28 cellular contexts compared by ENCODE assay signal in genomic region chr6:137956098-137956488, GRCh38.
"Had no signal": no experiment of that assay in that cellular context is flagged by ENCODE, and none has a peak within 500 bp of the region (broad histone marks: within the 10 kb centered on the region; RNA-seq: fewer than 3 reads in every experiment).

No MANE protein-coding gene starts in this region.

- H3K36me3 ChIP-seq: neural progenitor cell, ovary, right lobe of liver, spleen, suprapubic skin, tibial artery, transverse colon, upper lobe of right lung, uterus had no signal

- ATAC-seq: natural killer cell; psoas muscle; right cardiac atrium; right lobe of liver; stimulated activated memory B cell treated with anti-CD40 and anti-IgM and Interleukin-4, amounts not matched to agents 10 μg/mL and 1 μg/mL and 100 μg/mL, for 72 hours; stimulated activated naive CD8-positive, alpha-beta T cell treated with anti-CD3 and anti-CD28 coated beads, Interleukin-15, amount 100 ng/mL, for 72 hours; stimulated activated naive CD8-positive, alpha-beta T cell treated with anti-CD3 and anti-CD28 coated beads, Interleukin-15, Interleukin-2, amounts not matched to agents 100 U/mL and 50 U/mL, for 24 hours; upper lobe of right lung had no signal

- H3K27ac ChIP-seq: neural progenitor cell, ovary, parathyroid adenoma, psoas muscle, right lobe of liver, skin epidermis, spleen, suprapubic skin, testis, tibial artery, transverse colon, upper lobe of right lung, uterus had no signal

- H3K4me1 ChIP-seq: parathyroid adenoma, psoas muscle, right lobe of liver, suprapubic skin, tibial artery, transverse colon, uterus had no signal

- H3K27me3 ChIP-seq: neural progenitor cell, ovary, right lobe of liver, spleen, suprapubic skin, testis, tibial artery, transverse colon, upper lobe of right lung, uterus had no signal

- H3K4me3 ChIP-seq: neural progenitor cell, ovary, psoas muscle, right lobe of liver, skin epidermis, smooth muscle cell, spleen, suprapubic skin, tibial artery, transverse colon, upper lobe of right lung, uterus had no signal

- H3K9ac ChIP-seq: neural progenitor cell, parathyroid adenoma had no signal

- DNase-seq: natural killer cell; occipital lobe; ovary; posterior cingulate gyrus; psoas muscle; right cardiac atrium; right lobe of liver; spleen; stimulated activated CD4-positive, alpha-beta T cell treated with anti-CD3 and anti-CD28 coated beads, Interleukin-12 subunit alpha, Interleukin-12 subunit beta, amount 100 ng/mL, for 4 hours; stimulated activated CD4-positive, alpha-beta T cell treated with anti-CD3 and anti-CD28 coated beads, Interleukin-1b, Interleukin-23, amount 100 ng/mL, for 48 hours; stimulated activated CD4-positive, alpha-beta T cell treated with anti-CD3 and anti-CD28 coated beads, Interleukin-4, amount 100 ng/mL, for 1 hour; stimulated activated CD4-positive, alpha-beta T cell treated with anti-CD3 and anti-CD28 coated beads, Interleukin-4, amount 100 ng/mL, for 4 hours; stimulated activated CD8-positive, alpha-beta memory T cell treated with anti-CD3 and anti-CD28 coated beads, Interleukin-4, amount 100 ng/mL, for 48 hours; stimulated activated naive CD4-positive, alpha-beta T cell; stimulated activated naive CD8-positive, alpha-beta T cell treated with anti-CD3 and anti-CD28 coated beads, Interleukin-15, amount 100 ng/mL, for 72 hours; stimulated activated naive CD8-positive, alpha-beta T cell treated with anti-CD3 and anti-CD28 coated beads, Interleukin-15, Interleukin-2, amounts not matched to agents 100 U/mL and 50 U/mL, for 24 hours; substantia nigra; testis; tibial artery; transverse colon; upper lobe of right lung; uterus had no signal

- H3K9me3 ChIP-seq: ovary, psoas muscle, right lobe of liver, suprapubic skin, testis, transverse colon, upper lobe of right lung, uterus had no signal
